ENCODE assay signal across 8 cellular contexts in genomic region chr15:40357723-40358491, GRCh38. TPM values are rescaled to one million over a fixed set of nuclear protein-coding genes. Genes with fewer than 3 reads are reported as not detected.
A peak's percentile ranks its signal among the peaks of the same experiment; 100 is the strongest.
DNase-seq lines count a peak whose midpoint lies in the region; ATAC-seq and TF ChIP-seq lines count a peak whose summit lies in the region.

Gene DISP2 (plus strand): TSS chr15:40358219. CDS start chr15:40358322, 103 bp downstream.

- H3K27me3 Mint-ChIP-seq in activated T-cell treated with anti-CD3 and anti-CD28 coated beads, Interleukin-2, amount 50 U/mL, for 72 hours (ENCODE audit: low read depth) = peaks cover 18% of the 10 kb centered on the region

- H3K4me1 Mint-ChIP-seq in activated T-cell treated with anti-CD3 and anti-CD28 coated beads, Interleukin-2, amount 50 U/mL, for 72 hours (ENCODE audit: low read depth) = no peaks in the 10 kb centered on the region

- H3K36me3 ChIP-seq in Peyer's patch = peaks cover 0 to 26% (median 0%) of the 10 kb centered on the region in 3 donors
- H3K36me3 ChIP-seq in esophagus squamous epithelium = no peaks in the 10 kb centered on the region

- H3K4me3 Mint-ChIP-seq in activated T-cell treated with anti-CD3 and anti-CD28 coated beads, Interleukin-2, amount 50 U/mL, for 72 hours = peak within 1 kb of the TSS; percentile 85 to 91

- TF ChIP-seq RAD21 in Ishikawa (IDR thresholded peaks at IDR 0.05; ENCODE audit: low read depth) = no peak

- peak; percentile 37 for TF ChIP-seq EP300 in Ishikawa (IDR thresholded peaks at IDR 0.05; ENCODE audit: borderline replicate concordance)

- H3K9me3 ChIP-seq in Peyer's patch = no peaks in the 10 kb centered on the region
- H3K9me3 ChIP-seq in esophagus squamous epithelium = no peaks in the 10 kb centered on the region

- DNase-seq in DMS 273 (lab: John Stamatoyannopoulos, UW; ENCODE audit: unreplicated experiment) = peak; percentile 91
- peak; percentile 78 to 95 (median 94) for DNase-seq in Peyer's patch
- peak; percentile 91 to 97 for DNase-seq in activated T-cell treated with anti-CD3 and anti-CD28 coated beads, Interleukin-2, amount 50 U/mL, for 72 hours
- DNase-seq in esophagus squamous epithelium (lab: John Stamatoyannopoulos, UW) = no peak
- peak; percentile 83 for DNase-seq in myocyte (ENCODE audit: low read depth)
- DNase-seq in stimulated activated CD8-positive, alpha-beta memory T cell treated with anti-CD3 and anti-CD28 coated beads, Interleukin-7, amount 100 ng/mL, for 1 hour (ENCODE audit: low read depth in 2 of 2) = peak; percentile 71 to 86

- 21 to 32% methylated on average over 9 of the region's 82 CpGs for WGBS in esophagus squamous epithelium, 2 donors

- intact Hi-C loops in esophagus squamous epithelium (cut with DNase I) = no loop called here

- H3K27ac Mint-ChIP-seq in activated T-cell treated with anti-CD3 and anti-CD28 coated beads, Interleukin-2, amount 50 U/mL, for 72 hours = no peak within 1 kb of the TSS

- H3K27me3 ChIP-seq in Peyer's patch (no peaks in the 10 kb centered on the region), esophagus squamous epithelium (peaks cover 0 to 15% (median 0%) of the 10 kb centered on the region in 4 donors)

- ATAC-seq in GM21619 (IDR thresholded peaks at IDR 0.05; ENCODE audit: unreplicated experiment) = peak; percentile 85
- peak; percentile 94 to 97 for ATAC-seq in activated T-cell treated with anti-CD3 and anti-CD28 coated beads, Interleukin-2, amount 50 U/mL, for 72 hours (replicated peaks in 1 of 2)

- TF ChIP-seq POLR2A in Peyer's patch (IDR thresholded peaks at IDR 0.05) (peak; percentile 81 to 82), esophagus squamous epithelium (IDR thresholded peaks at IDR 0.05) (no peak)

- peaks cover 0 to 18% (median 4%) of the 10 kb centered on the region in 4 donors for H3K4me1 ChIP-seq in Peyer's patch
- H3K4me1 ChIP-seq in esophagus squamous epithelium = peaks cover 10 to 24% (median 11%) of the 10 kb centered on the region in 3 donors

- TF ChIP-seq CTCF in Peyer's patch (IDR thresholded peaks at IDR 0.05) (peak in 1 of 6 experiments; percentile 11), esophagus squamous epithelium (IDR thresholded peaks at IDR 0.05) (peak in 2 of 6 experiments; percentile 4 to 52)

- no peaks in the 10 kb centered on the region for H3K36me3 Mint-ChIP-seq in activated T-cell treated with anti-CD3 and anti-CD28 coated beads, Interleukin-2, amount 50 U/mL, for 72 hours (ENCODE audit: insufficient read depth in 2 of 2)

- H3K9me3 Mint-ChIP-seq in activated T-cell treated with anti-CD3 and anti-CD28 coated beads, Interleukin-2, amount 50 U/mL, for 72 hours = no peaks in the 10 kb centered on the region

- H3K27ac ChIP-seq in Peyer's patch (peak within 1 kb of the TSS in 2 of 4 donors; percentile 96 to 99), esophagus squamous epithelium (no peak within 1 kb of the TSS)

- H3K4me3 ChIP-seq in Peyer's patch (peak within 1 kb of the TSS; percentile 36 to 61 (median 56)), esophagus squamous epithelium (peak within 1 kb of the TSS; percentile 26 to 67 (median 48))

TF ChIP-seq in Ishikawa, 13 proteins besides CTCF, POLR2A, EP300 and RAD21:
- TF ChIP-seq EGR1 (IDR thresholded peaks at IDR 0.05) (peak; percentile 92), NFIC (IDR thresholded peaks at IDR 0.05) (no peak), FOXM1 (IDR thresholded peaks at IDR 0.05; ENCODE audit: borderline replicate concordance, low read depth) (no peak), USF1 (IDR thresholded peaks at IDR 0.05) (no peak), CREB1 (IDR thresholded peaks at IDR 0.05; ENCODE audit: low read depth) (no peak), TCF12 (IDR thresholded peaks at IDR 0.05; ENCODE audit: low read depth) (no peak), REST (IDR thresholded peaks at IDR 0.05; ENCODE audit: low read depth) (peak; percentile 90), MAX (IDR thresholded peaks at IDR 0.05) (peak; percentile 68), ZBTB7A (IDR thresholded peaks at IDR 0.05; ENCODE audit: low read depth) (peak; percentile 74; the same call in 1 of the 2 replicates), TAF1 (IDR thresholded peaks at IDR 0.05; ENCODE audit: low read depth) (no peak), YY1 (IDR thresholded peaks at IDR 0.05; ENCODE audit: low read depth) (no peak), CEBPB (IDR thresholded peaks at IDR 0.05) (no peak), TEAD4 (IDR thresholded peaks at IDR 0.05) (no peak)

RNA-seq across cellular contexts. Expression of gene DISP2, which starts in this region (rescaled TPM):
- 10 to 100 TPM in 1 of 4 donors, 1 to 10 TPM in 3; 1.7 to 27.5 (median 7.4) TPM for total RNA-seq in Peyer's patch
- under 1 TPM; 0.19 to 0.34 TPM for total RNA-seq in activated T-cell treated with anti-CD3 and anti-CD28 coated beads, Interleukin-2, amount 50 U/mL, for 72 hours
- total RNA-seq in esophagus squamous epithelium = under 1 TPM in 2 of 4 donors, not detected in 2; under 0.01 TPM
- total RNA-seq in myocyte = 1.6 and 3.5 TPM in 2 replicates
- polyA plus RNA-seq in myocyte (2012) = 3.1 TPM

Comparison
In these comparisons a context has a peak if more than half of its experiments do, and no peak if none do; other contexts are left out.
1. Peak in DNase-seq and ATAC-seq in activated T-cell treated with anti-CD3 and anti-CD28 coated beads, Interleukin-2, amount 50 U/mL, for 72 hours; RNA of the gene not detected or under 1 TPM.
2. POLR2A ChIP-seq: peak in Peyer's patch (2 of 2); none in esophagus squamous epithelium (0 of 4).